In the genomic region with DNA sequence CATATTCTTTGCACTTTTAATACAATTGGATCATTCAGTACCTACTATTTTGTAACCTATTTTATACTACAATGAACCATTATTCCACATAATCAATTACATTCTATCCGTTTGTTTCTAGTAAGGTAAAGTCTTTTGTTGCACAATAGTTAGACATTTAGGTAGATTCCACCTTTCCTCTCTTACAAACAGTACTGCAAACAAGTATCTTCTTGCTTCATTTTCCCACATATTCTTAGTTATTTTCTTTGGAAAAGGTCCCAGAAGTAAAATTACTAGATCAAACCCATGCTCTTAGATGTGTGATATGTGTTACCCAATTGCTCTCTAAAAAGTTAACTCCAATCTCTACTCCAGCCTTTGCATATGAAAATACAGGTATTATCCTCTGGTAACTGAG, we compare ENCODE assay signal across 23 cellular contexts. TPM values are rescaled to one million over a fixed set of nuclear protein-coding genes. Genes with fewer than 3 reads are reported as not detected.
DNase-seq lines count a peak whose midpoint lies in the region; ATAC-seq, FAIRE-seq and TF ChIP-seq lines count a peak whose summit lies in the region.
"Had no signal": no experiment of that assay in that cellular context is flagged by ENCODE, and none has a peak within 500 bp of the region (broad histone marks: within the 10 kb centered on the region; RNA-seq: fewer than 3 reads in every experiment).

No MANE protein-coding gene starts in this region.

- TF ChIP-seq CTCF in A549 (IDR thresholded peaks at IDR 0.05), result no peak
- no peak for TF ChIP-seq CTCF in breast epithelium (IDR thresholded peaks at IDR 0.05)
- TF ChIP-seq CTCF in fibroblast of pulmonary artery (IDR thresholded peaks at IDR 0.05; ENCODE audit: low read length, missing control alignments), result no peak
- TF ChIP-seq CTCF in coronary artery (IDR thresholded peaks at IDR 0.05), result no peak
- TF ChIP-seq CTCF in GM10248 (IDR thresholded peaks at IDR 0.05; ENCODE audit: control extremely low read depth, extremely low read depth, low read depth, missing control alignments), result no peak

- no peaks in the 10 kb centered on the region for H3K9me3 ChIP-seq in A549
- H3K9me3 ChIP-seq in breast epithelium, result no peaks in the 10 kb centered on the region
- H3K9me3 ChIP-seq: ascending aorta had no signal

- peaks cover 14% of the 10 kb centered on the region for H3K4me1 Mint-ChIP-seq in activated T-cell treated with anti-CD3 and anti-CD28 coated beads, Interleukin-2, amount 50 U/mL, for 72 hours (ENCODE audit: low read depth)

- H3K4me3 Mint-ChIP-seq in activated T-cell treated with anti-CD3 and anti-CD28 coated beads, Interleukin-2, amount 50 U/mL, for 72 hours, result no peak overlapping the region
- H3K4me3 Mint-ChIP-seq: CD8-positive, alpha-beta T cell; naive thymus-derived CD8-positive, alpha-beta T cell had no signal

- H3K27ac ChIP-seq in A549 (peak overlapping the region; percentile 67 to 91; a peak in 5 of 6 replicates), breast epithelium (peak overlapping the region; percentile 1 to 53), coronary artery (no peak overlapping the region)

- no peak overlapping the region for H3K27ac Mint-ChIP-seq in activated T-cell treated with anti-CD3 and anti-CD28 coated beads, Interleukin-2, amount 50 U/mL, for 72 hours
- H3K27ac Mint-ChIP-seq: CD8-positive, alpha-beta T cell; naive thymus-derived CD8-positive, alpha-beta T cell had no signal

- DNase-seq in A549 (ENCODE audit: low read depth in 1 of 2, low spot score in 1 of 2) (no peak), M059J (ENCODE audit: low read depth) (peak; percentile 46), breast epithelium (ENCODE audit: low spot score in 2 of 2) (no peak), fibroblast of pulmonary artery (ENCODE audit: low read depth) (peak; percentile 57), coronary artery (ENCODE audit: low spot score) (no peak), GM10248 (ENCODE audit: extremely low spot score) (no peak)
- DNase-seq in activated CD4-positive, alpha-beta T cell treated with anti-CD3 and anti-CD28 coated beads, Interleukin-2, amount 50 U/mL, for 1 hour, result no peak
- no peak for DNase-seq in activated T-cell treated with anti-CD3 and anti-CD28 coated beads, Interleukin-2, amount 50 U/mL, for 72 hours
- DNase-seq: activated gamma-delta T cell treated with Interleukin-2 at 50 U/mL for 16 hours; CD8-positive, alpha-beta T cell; dorsolateral prefrontal cortex; GOT3; Kasumi-1; naive thymus-derived CD8-positive, alpha-beta T cell; NCI-H345; NK-92 treated with Interleukin-12 subunit alpha and Interleukin-12 subunit beta, amount 100 ng/mL, for 24 hours; Right ventricle myocardium superior; stimulated activated naive CD8-positive, alpha-beta T cell treated with anti-CD3 and anti-CD28 coated beads, Interleukin-15, Interleukin-2, amounts not matched to agents 100 U/mL and 50 U/mL, for 24 hours; T-helper 2 cell had no signal

- no peaks in the 10 kb centered on the region for H3K36me3 Mint-ChIP-seq in activated T-cell treated with anti-CD3 and anti-CD28 coated beads, Interleukin-2, amount 50 U/mL, for 72 hours (ENCODE audit: insufficient read depth in 2 of 2)
- H3K36me3 Mint-ChIP-seq: CD8-positive, alpha-beta T cell; naive thymus-derived CD8-positive, alpha-beta T cell had no signal

- no peak for TF ChIP-seq RAD21 in A549 (conservative IDR thresholded peaks at IDR 0.05 in 1 of 2, IDR thresholded peaks at IDR 0.05 in 1 of 2)

- no peaks in the 10 kb centered on the region for H3K27me3 ChIP-seq in breast epithelium
- H3K27me3 ChIP-seq: ascending aorta, dorsolateral prefrontal cortex had no signal

- intact Hi-C loops in breast epithelium (cut with DNase I; ENCODE audit: low total_unique reads), result no loop called here

- POLR2A ChIA-PET in A549 (lab: Yijun Ruan, JAX), result no interaction called here
- POLR2A ChIA-PET in GM10248 (lab: Yijun Ruan, JAX), result no interaction called here

- 20% methylated on average over 1 of the region's 1 CpG for WGBS in A549 (ENCODE audit: missing lambda C conversion rate)

- TF ChIP-seq EP300 in A549 (IDR thresholded peaks at IDR 0.05), result no peak

- H3K36me3 ChIP-seq in breast epithelium, result no peaks in the 10 kb centered on the region
- H3K36me3 ChIP-seq: ascending aorta had no signal

- H3K9me3 Mint-ChIP-seq in activated T-cell treated with anti-CD3 and anti-CD28 coated beads, Interleukin-2, amount 50 U/mL, for 72 hours, result no peaks in the 10 kb centered on the region
- H3K9me3 Mint-ChIP-seq: CD8-positive, alpha-beta T cell had no signal

- H3K27me3 Mint-ChIP-seq in activated T-cell treated with anti-CD3 and anti-CD28 coated beads, Interleukin-2, amount 50 U/mL, for 72 hours (ENCODE audit: low read depth), result peaks cover 5% of the 10 kb centered on the region

- H3K4me2 ChIP-seq in A549, result peak overlapping the region; percentile 81; the same call in 2 of the 3 replicates

- H3K4me1 ChIP-seq in A549 (peaks cover 41% of the 10 kb centered on the region), breast epithelium (peaks cover 0 to 7% of the 10 kb centered on the region in 2 donors)

- H3K4me3 ChIP-seq in A549 (no peak overlapping the region), breast epithelium (no peak overlapping the region), fibroblast of pulmonary artery (replicated peaks; ENCODE audit: low read depth, low read length) (no peak overlapping the region), coronary artery (no peak overlapping the region)
- H3K4me3 ChIP-seq: ascending aorta, dorsolateral prefrontal cortex, lung had no signal

- CTCF ChIA-PET in A549 (lab: Yijun Ruan, JAX), result interaction anchor here (0.9 kb wide), 1 partner anchor 32 kb away, joined by 4 read pairs; no protein-coding TSS in a partner anchor
- CTCF ChIA-PET in GM10248 (lab: Yijun Ruan, JAX), result no interaction called here

- TF ChIP-seq POLR2A in A549 (IDR thresholded peaks at IDR 0.05; ENCODE audit: low read length) (no peak), breast epithelium (IDR thresholded peaks at IDR 0.05) (no peak)

- no peak for ATAC-seq in A549
- ATAC-seq in activated T-cell treated with anti-CD3 and anti-CD28 coated beads, Interleukin-2, amount 50 U/mL, for 72 hours (replicated peaks in 1 of 2), result no peak
- ATAC-seq: activated CD4-positive, CD25-positive, alpha-beta regulatory T cell treated with anti-CD3 and anti-CD28 coated beads, Interleukin-2, amount 50 U/mL, for 24 hours; CD8-positive, alpha-beta T cell; naive thymus-derived CD8-positive, alpha-beta T cell; stimulated activated naive CD8-positive, alpha-beta T cell treated with anti-CD3 and anti-CD28 coated beads, Interleukin-15, Interleukin-2, amounts not matched to agents 100 U/mL and 50 U/mL, for 24 hours had no signal

- no peak for FAIRE-seq in A549 (lab: Jason Lieb, UNC)
- FAIRE-seq: A204.1 had no signal

TF ChIP-seq in A549, 52 proteins besides CTCF, POLR2A, EP300 and RAD21:
- TF ChIP-seq, protein P1, sequence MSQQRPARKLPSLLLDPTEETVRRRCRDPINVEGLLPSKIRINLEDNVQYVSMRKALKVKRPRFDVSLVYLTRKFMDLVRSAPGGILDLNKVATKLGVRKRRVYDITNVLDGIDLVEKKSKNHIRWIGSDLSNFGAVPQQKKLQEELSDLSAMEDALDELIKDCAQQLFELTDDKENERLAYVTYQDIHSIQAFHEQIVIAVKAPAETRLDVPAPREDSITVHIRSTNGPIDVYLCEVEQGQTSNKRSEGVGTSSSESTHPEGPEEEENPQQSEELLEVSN (IDR thresholded peaks at IDR 0.05; ENCODE audit: borderline replicate concordance, low read depth), result no peak
- TF ChIP-seq ZNF302 (CRISPR knock-in tag; IDR thresholded peaks at IDR 0.05) (no peak), MAZ (IDR thresholded peaks at IDR 0.05; ENCODE audit: borderline replicate concordance, low read depth, low read length) (no peak), RFX5 (IDR thresholded peaks at IDR 0.05) (no peak), CEBPB (IDR thresholded peaks at IDR 0.05) (peak; percentile 35 to 46; a peak in 1 of 4 replicates), MYC (IDR thresholded peaks at IDR 0.05; ENCODE audit: borderline replicate concordance, low read length) (no peak), CHD4 (IDR thresholded peaks at IDR 0.05; ENCODE audit: borderline replicate concordance) (no peak), HOXA7 (CRISPR knock-in tag; IDR thresholded peaks at IDR 0.05) (no peak)

RNA-seq across cellular contexts. Expression of a gene that starts 49.6 kb away (rescaled TPM):
- polyA plus RNA-seq in A549 (2011; rRNA removed), result 23.2 and 29.4 TPM in 2 replicates
- 4.0 and 4.7 TPM in 2 replicates for polyA plus RNA-seq in A549 (2012; cell fraction: cytosol; rRNA removed)
- 4.7 and 8.4 TPM in 2 replicates for polyA plus RNA-seq in A549 (2012; cell fraction: nucleus; rRNA removed)
- polyA plus RNA-seq in A549 (2017; fragmentation: RNase III; extraction: RNeasy Plus Mini Kit Qiagen cat#74134 plus additional on column Dnase treatment), result 8.3 to 9.1 TPM (median 8.9 TPM) in 3 replicates
- polyA minus RNA-seq in A549 (2011; rRNA and poly(A)+ RNA removed), result 19.7 and 21.7 TPM in 2 replicates
- total RNA-seq in M059J (2014; rRNA removed; shearing (Covaris generic)), result 19.1 and 21.2 TPM in 2 replicates
- total RNA-seq in breast epithelium, result 10 to 100 TPM; 24.3 to 38.5 (median 25.9) TPM
- total RNA-seq in activated T-cell treated with anti-CD3 and anti-CD28 coated beads, Interleukin-2, amount 50 U/mL, for 72 hours, result 1 to 10 TPM; 5.7 to 7.4 TPM

Comparison
In these comparisons a context has a peak if more than half of its experiments do, and no peak if none do; other contexts are left out.
1. DNase-seq: peak in M059J (single experiment) and fibroblast of pulmonary artery (single experiment); none in A549 (0 of 2), breast epithelium (0 of 2), coronary artery (single experiment), activated CD4-positive, alpha-beta T cell treated with anti-CD3 and anti-CD28 coated beads, Interleukin-2, amount 50 U/mL, for 1 hour (single experiment), activated T-cell treated with anti-CD3 and anti-CD28 coated beads, Interleukin-2, amount 50 U/mL, for 72 hours (0 of 2) and GM10248 (single experiment).
2. H3K27ac ChIP-seq: peak in A549 (2 of 2) and breast epithelium (2 of 2); none in coronary artery (0 of 2).